15 cellular contexts compared by ENCODE assay signal in genomic region chr16:85634747-85635544, GRCh38. TPM values are rescaled to one million over a fixed set of nuclear protein-coding genes. Genes with fewer than 3 reads are reported as not detected.
DNase-seq lines count a peak whose midpoint lies in the region; ATAC-seq, FAIRE-seq and TF ChIP-seq lines count a peak whose summit lies in the region.
"Had no signal": no experiment of that assay in that cellular context is flagged by ENCODE, and none has a peak within 500 bp of the region (broad histone marks: within the 10 kb centered on the region; RNA-seq: fewer than 3 reads in every experiment).

No MANE protein-coding gene starts in this region.

- DNase-seq in NCI-H524 (lab: John Stamatoyannopoulos, UW): peak; percentile 21 to 37
- no peak for DNase-seq in NCI-H524 treated with DMSO at 0.1 percent for 48 hours (lab: John Stamatoyannopoulos, UW)
- DNase-seq in IMR-90: no peak
- no peak for DNase-seq in bronchial epithelial cell (ENCODE audit: low read depth)
- DNase-seq in pancreas: peak in 1 of 6 donors; percentile 51
- DNase-seq in NOMO-1 (lab: John Stamatoyannopoulos, UW; ENCODE audit: unreplicated experiment in 2 of 2): no peak
- DNase-seq in upper lobe of right lung: no peak
- DNase-seq: activated CD8-positive, alpha-beta memory T cell treated with anti-CD3 and anti-CD28 coated beads, Interleukin-2, amount 50 U/mL, for 4 hours; amygdala; effector CD4-positive, alpha-beta T cell; GDM1; heart left ventricle; NCI-H226 had no signal

- H3K27me3 ChIP-seq in IMR-90 (ENCODE audit: control insufficient read depth, insufficient read depth, low read length) (no peaks in the 10 kb centered on the region), bronchial epithelial cell (ENCODE audit: control insufficient read depth, insufficient read depth, low read length) (no peaks in the 10 kb centered on the region), pancreas (no peaks in the 10 kb centered on the region), upper lobe of right lung (no peaks in the 10 kb centered on the region)
- H3K27me3 ChIP-seq: heart left ventricle had no signal

- H2BK15ac ChIP-seq in IMR-90 (ENCODE audit: low read depth, low read length): no peak overlapping the region

- H3K9me1 ChIP-seq in IMR-90 (ENCODE audit: insufficient read depth, low read length): no peaks in the 10 kb centered on the region

- H2AK9ac ChIP-seq in IMR-90 (replicated peaks; ENCODE audit: low read depth, low read length, poor library complexity): no peak overlapping the region

- ATAC-seq in IMR-90 (ENCODE audit: low read depth) (no peak), pancreas (no peak), upper lobe of right lung (no peak), HG03175 (IDR thresholded peaks at IDR 0.05; ENCODE audit: unreplicated experiment) (no peak)
- ATAC-seq: heart left ventricle had no signal

- H4K20me1 ChIP-seq in IMR-90 (ENCODE audit: insufficient read depth, low read length): peaks cover 99% of the 10 kb centered on the region

- peaks cover 2% of the 10 kb centered on the region for H3K9me3 ChIP-seq in IMR-90 (ENCODE audit: control insufficient read depth, insufficient read depth, low read length)
- H3K9me3 ChIP-seq in pancreas: no peaks in the 10 kb centered on the region
- no peaks in the 10 kb centered on the region for H3K9me3 ChIP-seq in upper lobe of right lung

- no peak overlapping the region for H3K4me3 ChIP-seq in IMR-90 (ENCODE audit: insufficient read depth, low read depth, low read length)
- no peak overlapping the region for H3K4me3 ChIP-seq in bronchial epithelial cell (ENCODE audit: low read depth, low read length)
- H3K4me3 ChIP-seq in pancreas: no peak overlapping the region
- H3K4me3 ChIP-seq in upper lobe of right lung: no peak overlapping the region
- H3K4me3 ChIP-seq: heart left ventricle had no signal

- peaks cover 18 to 40% of the 10 kb centered on the region in 2 experiments for H3K79me1 ChIP-seq in IMR-90 (ENCODE audit: low read depth in 1 of 2, low read length in 2 of 2)

- H2BK20ac ChIP-seq in IMR-90 (ENCODE audit: low read depth, low read length): no peak overlapping the region

- H4K8ac ChIP-seq in IMR-90 (ENCODE audit: low read depth in 2 of 2, low read length in 2 of 2): no peak overlapping the region

- no peak for TF ChIP-seq POLR2A in IMR-90 (IDR thresholded peaks at IDR 0.05; ENCODE audit: low read depth, low read length)

- WGBS in IMR-90 (ENCODE audit: extremely low coverage in 2 of 2, insufficient read length in 1 of 2), 2 experiments: 86% methylated on average over 14 of the region's 24 CpGs; no CpG with 5 or more reads in 1 of the 2 experiments
- 52 to 58% methylated on average over 23 to 24 of the region's 24 CpGs for WGBS in pancreas, 2 donors

- H3K36me3 ChIP-seq in IMR-90 (ENCODE audit: control insufficient read depth, insufficient read depth, low read length) (peaks cover 4% of the 10 kb centered on the region; the same call in 1 of the 2 replicates), bronchial epithelial cell (ENCODE audit: control insufficient read depth, insufficient read depth, low read length) (peaks cover 2% of the 10 kb centered on the region), pancreas (no peaks in the 10 kb centered on the region), upper lobe of right lung (peaks cover 15% of the 10 kb centered on the region)

- H3K4me2 ChIP-seq in IMR-90 (ENCODE audit: low read depth, low read length): no peak overlapping the region

- in situ Hi-C loops in IMR-90 (cut with MboI; ENCODE audit: low sequenced_read_pairs): no loop called here

- intact Hi-C loops in IMR-90 (cut with micrococcal nuclease): no loop called here
- intact Hi-C loops in pancreas (cut with DNase I): no loop called here
- intact Hi-C loops in upper lobe of right lung (cut with DNase I): loop anchor here (10.0 kb wide), 1 partner anchor 60 kb away; no protein-coding TSS in a partner anchor

- H3K14ac ChIP-seq in IMR-90 (replicated peaks; ENCODE audit: low read depth, low read length): no peak overlapping the region

- dilution Hi-C loops in IMR-90 (cut with HindIII; ENCODE audit: low sequenced_read_pairs, unreplicated experiment): no loop called here

- H3K4me1 ChIP-seq in IMR-90 (ENCODE audit: control insufficient read depth, insufficient read depth, low read length) (no peaks in the 10 kb centered on the region), pancreas (peaks cover 35 to 63% (median 58%) of the 10 kb centered on the region in 3 donors), upper lobe of right lung (peaks cover 6% of the 10 kb centered on the region)

- H3K23ac ChIP-seq in IMR-90 (ENCODE audit: low read depth, low read length): no peak overlapping the region

- H2AFZ ChIP-seq in IMR-90 (replicated peaks; ENCODE audit: low read length, poor library complexity): no peak overlapping the region

- H4K5ac ChIP-seq in IMR-90 (ENCODE audit: low read depth, low read length): no peak overlapping the region

- H3K9ac ChIP-seq in IMR-90 (ENCODE audit: low read depth, low read length): no peak overlapping the region

- no TSS peak for BruUV-seq in IMR-90 (replicated peaks; lab: Mats Ljungman, UMichigan)

- no peak overlapping the region for H3K4ac ChIP-seq in IMR-90 (ENCODE audit: low read depth, low read length)

- no peak overlapping the region for H2BK120ac ChIP-seq in IMR-90 (ENCODE audit: low read depth, low read length)

- no peak overlapping the region for H3K18ac ChIP-seq in IMR-90 (ENCODE audit: low read depth, low read length)

- TF ChIP-seq CTCF in IMR-90 (conservative IDR thresholded peaks at IDR 0.05; ENCODE audit: low read depth, low read length) (peak; percentile 9; the same call in 1 of the 2 replicates), bronchial epithelial cell (IDR thresholded peaks at IDR 0.05; ENCODE audit: insufficient read depth, low read length, severe bottlenecking) (peak; percentile 39), pancreas (IDR thresholded peaks at IDR 0.05) (no peak), upper lobe of right lung (IDR thresholded peaks at IDR 0.05) (no peak)

- H4K91ac ChIP-seq in IMR-90 (ENCODE audit: insufficient read depth, low read depth, low read length): no peak overlapping the region

- FAIRE-seq in bronchial epithelial cell (lab: Jason Lieb, UNC) (no peak), pancreas (lab: Jason Lieb, UNC) (no peak)
- FAIRE-seq: urothelium cell line had no signal

- H2BK5ac ChIP-seq in IMR-90 (ENCODE audit: low read depth, low read length, poor library complexity, severe bottlenecking): no peak overlapping the region

- CTCF ChIA-PET in IMR-90 (lab: Yijun Ruan, JAX): no interaction called here

- POLR2A ChIA-PET in IMR-90 (lab: Charles Lee; ENCODE audit: unreplicated experiment): no interaction called here

- H3K27ac ChIP-seq in IMR-90 (ENCODE audit: insufficient read depth, low read length): no peak overlapping the region
- H3K27ac ChIP-seq in pancreas: peak overlapping the region; percentile 28 to 68 (median 39)
- H3K27ac ChIP-seq in upper lobe of right lung: no peak overlapping the region
- H3K27ac ChIP-seq: heart left ventricle had no signal

- no peak overlapping the region for H2AK5ac ChIP-seq in IMR-90 (ENCODE audit: low read depth, low read length)

- no peak for TF ChIP-seq RAD21 in IMR-90 (IDR thresholded peaks at IDR 0.05; ENCODE audit: low read length)

- no peak overlapping the region for H3K56ac ChIP-seq in IMR-90 (ENCODE audit: extremely low read depth, insufficient read depth, low read length)

TF ChIP-seq in IMR-90, 13 proteins besides CTCF, POLR2A, EP300 and RAD21:
- TF ChIP-seq CHD1 (IDR thresholded peaks at IDR 0.05; ENCODE audit: low read depth, low read length) (no peak), MXI1 (IDR thresholded peaks at IDR 0.05; ENCODE audit: borderline replicate concordance, low read depth, low read length) (no peak), BHLHE40 (IDR thresholded peaks at IDR 0.05; ENCODE audit: low read depth, low read length) (no peak), RCOR1 (IDR thresholded peaks at IDR 0.05; ENCODE audit: insufficient replicate concordance, low read length) (no peak), NFE2L2 (IDR thresholded peaks at IDR 0.05; ENCODE audit: low read depth, low read length) (no peak), CEBPB (IDR thresholded peaks at IDR 0.05; ENCODE audit: low read depth, low read length) (no peak), FOS (IDR thresholded peaks at IDR 0.05; ENCODE audit: low read depth, low read length) (no peak), SMC3 (IDR thresholded peaks at IDR 0.05; ENCODE audit: low read depth, low read length) (no peak), MAZ (IDR thresholded peaks at IDR 0.05; ENCODE audit: borderline replicate concordance, low read depth, low read length) (no peak), RFX5 (IDR thresholded peaks at IDR 0.05; ENCODE audit: low read depth, low read length) (no peak)
- TF ChIP-seq, protein P1, sequence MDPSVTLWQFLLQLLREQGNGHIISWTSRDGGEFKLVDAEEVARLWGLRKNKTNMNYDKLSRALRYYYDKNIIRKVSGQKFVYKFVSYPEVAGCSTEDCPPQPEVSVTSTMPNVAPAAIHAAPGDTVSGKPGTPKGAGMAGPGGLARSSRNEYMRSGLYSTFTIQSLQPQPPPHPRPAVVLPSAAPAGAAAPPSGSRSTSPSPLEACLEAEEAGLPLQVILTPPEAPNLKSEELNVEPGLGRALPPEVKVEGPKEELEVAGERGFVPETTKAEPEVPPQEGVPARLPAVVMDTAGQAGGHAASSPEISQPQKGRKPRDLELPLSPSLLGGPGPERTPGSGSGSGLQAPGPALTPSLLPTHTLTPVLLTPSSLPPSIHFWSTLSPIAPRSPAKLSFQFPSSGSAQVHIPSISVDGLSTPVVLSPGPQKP (IDR thresholded peaks at IDR 0.05; ENCODE audit: borderline replicate concordance, low read depth, low read length): no peak
TF ChIP-seq in IMR-90: peak in this region for 0.

RNA-seq across cellular contexts. Expression of gene GSE1, which starts 21.8 kb away (rescaled TPM):
- total RNA-seq in IMR-90 (2012; rRNA removed) (9.4 and 14.9 TPM in 2 replicates), bronchial epithelial cell (12.9 and 25.5 TPM in 2 replicates), pancreas (10 to 100 TPM; 32.0 to 50.3 (median 41.9) TPM), upper lobe of right lung (87.2 TPM)
- polyA plus RNA-seq in IMR-90 (2012; rRNA removed) (25.5 and 30.8 TPM in 2 replicates), pancreas (10 to 100 TPM; 32.9 to 61.5 TPM)
- polyA plus RNA-seq in IMR-90 (2012; cell fraction: cytosol; rRNA removed): 17.0 and 25.6 TPM in 2 replicates
- polyA plus RNA-seq in IMR-90 (2012; cell fraction: nucleus; rRNA removed; ENCODE audit: low replicate concordance): 79.5 and 93.9 TPM in 2 replicates

RNA-seq across cellular contexts. Expression of gene GINS2, which starts 53.8 kb away (rescaled TPM):
- total RNA-seq in IMR-90 (2012; rRNA removed) (12.8 and 13.4 TPM in 2 replicates), bronchial epithelial cell (0.26 and 2.0 TPM in 2 replicates), pancreas (1 to 10 TPM in 2 of 6 donors, under 1 TPM in 4; 0.37 to 1.6 (median 0.71) TPM), upper lobe of right lung (0.46 TPM)
- polyA plus RNA-seq in IMR-90 (2012; rRNA removed) (11.3 and 12.0 TPM in 2 replicates), pancreas (1 to 10 TPM in 1 of 2 donors, under 1 TPM in 1; 0.76 to 1.9 TPM)
- polyA plus RNA-seq in IMR-90 (2012; cell fraction: cytosol; rRNA removed): 4.0 and 9.5 TPM in 2 replicates
- polyA plus RNA-seq in IMR-90 (2012; cell fraction: nucleus; rRNA removed; ENCODE audit: low replicate concordance): 1.7 and 3.6 TPM in 2 replicates

Comparison
In these comparisons a context has a peak if more than half of its experiments do, and no peak if none do; other contexts are left out.
1. DNase-seq: peak in NCI-H524 (2 of 2); none in NCI-H524 treated with DMSO at 0.1 percent for 48 hours (single experiment), IMR-90 (single experiment), bronchial epithelial cell (single experiment), NOMO-1 (0 of 2) and upper lobe of right lung (single experiment).
2. H3K27ac ChIP-seq: peak in pancreas (4 of 4); none in IMR-90 (single experiment) and upper lobe of right lung (single experiment).
3. CTCF ChIP-seq: peak in IMR-90 (single experiment) and bronchial epithelial cell (single experiment); none in pancreas (0 of 4) and upper lobe of right lung (single experiment).